18 cellular contexts compared by ENCODE assay signal in genomic region chr9:97831843-97832636, GRCh38. TPM values are rescaled to one million over a fixed set of nuclear protein-coding genes. Genes with fewer than 3 reads are reported as not detected.
DNase-seq lines count a peak whose midpoint lies in the region; ATAC-seq, FAIRE-seq and TF ChIP-seq lines count a peak whose summit lies in the region.
"Had no signal": no experiment of that assay in that cellular context is flagged by ENCODE, and none has a peak within 500 bp of the region (broad histone marks: within the 10 kb centered on the region; RNA-seq: fewer than 3 reads in every experiment).

No MANE protein-coding gene starts in this region.

- no peak overlapping the region for H3K14ac ChIP-seq in H1 (ENCODE audit: insufficient read length)

- H3K27me3 ChIP-seq in HUES64 (ENCODE audit: insufficient read depth, low read length): peaks cover 34% of the 10 kb centered on the region
- peaks cover 0 to 6% (median under 1%) of the 10 kb centered on the region in 4 experiments; a peak in 1 of 7 replicates for H3K27me3 ChIP-seq in H1 (replicated peaks in 1 of 4; ENCODE audit: control insufficient read depth in 3 of 4, extremely low read depth in 1 of 4, insufficient read depth in 3 of 4, low read length in 3 of 4)
- no peaks in the 10 kb centered on the region for H3K27me3 ChIP-seq in thyroid gland
- H3K27me3 ChIP-seq in gastroesophageal sphincter: peaks cover 33% of the 10 kb centered on the region
- H3K27me3 ChIP-seq: body of pancreas, uterus had no signal

- WGBS in HUES64: 52% methylated on average over 10 of the region's 10 CpGs
- WGBS in H1 (ENCODE audit: extremely low coverage in 1 of 2, insufficient coverage in 1 of 2, insufficient read length in 1 of 2, insufficient replicate concordance in 2 of 2, low coverage in 1 of 2, low lambda C conversion rate in 2 of 2, missing lambda C conversion rate in 1 of 2), 2 experiments: 52 to 100% methylated on average over 1 to 9 of the region's 10 CpGs
- 35 to 41% methylated on average over 10 of the region's 10 CpGs for WGBS in thyroid gland, 2 donors
- WGBS in gastroesophageal sphincter (ENCODE audit: low coverage in 1 of 2), 2 donors: 28 to 33% methylated on average over 7 to 10 of the region's 10 CpGs

- H2AK5ac ChIP-seq in H1 (ENCODE audit: low read depth, low read length): no peak overlapping the region

- H4K91ac ChIP-seq in H1 (replicated peaks; ENCODE audit: insufficient read length, low read length): no peak overlapping the region

- POLR2A ChIA-PET in OCI-LY7 (lab: Charles Lee) (no interaction called here), H1 (lab: Charles Lee; ENCODE audit: partially characterized antibody) (no interaction called here)

- H3K9ac ChIP-seq in HUES64 (ENCODE audit: low read depth, low read length): no peak overlapping the region
- no peak overlapping the region for H3K9ac ChIP-seq in H1 (replicated peaks in 1 of 4; ENCODE audit: extremely low read depth in 1 of 4, low read depth in 3 of 4, low read length in 3 of 4)

- H3K9me2 ChIP-seq in OCI-LY7 (ENCODE audit: insufficient read depth, low read length): no peaks in the 10 kb centered on the region

- no peak overlapping the region for H3K56ac ChIP-seq in H1 (replicated peaks; ENCODE audit: insufficient read length, low read depth, low read length)

- CTCF ChIA-PET in OCI-LY7 (lab: Charles Lee; ENCODE audit: unreplicated experiment): no interaction called here
- CTCF ChIA-PET in H1 (lab: Charles Lee; ENCODE audit: partially characterized antibody): interaction anchor here (1.1 to 1.2 kb wide), 2 partner anchors 11 to 135 kb away, joined by 3 to 4 read pairs; partner anchors contain the start of gene XPA

- no peaks in the 10 kb centered on the region for H3K79me2 ChIP-seq in OCI-LY7 (ENCODE audit: insufficient read depth, low read depth, low read length)
- H3K79me2 ChIP-seq in H1 (ENCODE audit: control insufficient read depth in 1 of 2, insufficient read depth in 2 of 2, low read length in 2 of 2): no peaks in the 10 kb centered on the region

- peak; percentile 45 for DNase-seq in OCI-LY7 (ENCODE audit: low spot score)
- DNase-seq in H1 (ENCODE audit: low read depth in 1 of 2, low spot score in 2 of 2): no peak
- DNase-seq in thyroid gland: peak in 1 of 2 donors; percentile 26
- DNase-seq in NCI-H748 (lab: John Stamatoyannopoulos, UW; ENCODE audit: unreplicated experiment): no peak
- DNase-seq: body of pancreas, esophagus squamous epithelium, posterior cingulate gyrus, uterus had no signal

- H2AFZ ChIP-seq in OCI-LY7 (ENCODE audit: low read length): peak overlapping the region; percentile 64; the same call in 1 of the 2 replicates
- H2AFZ ChIP-seq in H1 (ENCODE audit: low read length): no peak overlapping the region

- H3K18ac ChIP-seq in H1 (ENCODE audit: extremely low read depth, low read length): peak overlapping the region; percentile 25; the same call in 1 of the 2 replicates

- no peak for FAIRE-seq in H1 (lab: Jason Lieb, UNC)

- TF ChIP-seq CTCF in OCI-LY7 (conservative IDR thresholded peaks at IDR 0.05; ENCODE audit: low read length) (no peak), H1 (IDR thresholded peaks at IDR 0.05; ENCODE audit: control extremely low read depth in 1 of 3, insufficient read depth in 1 of 3, low read depth in 1 of 3, low read length in 3 of 3) (no peak), thyroid gland (IDR thresholded peaks at IDR 0.05) (no peak), gastroesophageal sphincter (IDR thresholded peaks at IDR 0.05) (no peak)

- no peak overlapping the region for H3K4ac ChIP-seq in H1 (replicated peaks; ENCODE audit: insufficient read length, low read depth, low read length)

- no peak for TF ChIP-seq RAD21 in H1 (IDR thresholded peaks at IDR 0.05 in 1 of 2, conservative IDR thresholded peaks at IDR 0.05 in 1 of 2; ENCODE audit: low read depth in 2 of 2, low read length in 2 of 2)

- no TSS peak for BruUV-seq in OCI-LY7 (replicated peaks; lab: Mats Ljungman, UMichigan)

- no peaks in the 10 kb centered on the region for H3K36me3 ChIP-seq in HUES64 (ENCODE audit: insufficient read depth, low read length)
- no peaks in the 10 kb centered on the region for H3K36me3 ChIP-seq in OCI-LY7 (ENCODE audit: insufficient read depth, low read length)
- no peaks in the 10 kb centered on the region for H3K36me3 ChIP-seq in H1 (ENCODE audit: control insufficient read depth in 2 of 4, insufficient read depth in 4 of 4, low read length in 3 of 4)
- H3K36me3 ChIP-seq in thyroid gland: no peaks in the 10 kb centered on the region
- no peaks in the 10 kb centered on the region for H3K36me3 ChIP-seq in gastroesophageal sphincter
- H3K36me3 ChIP-seq: esophagus squamous epithelium, heart left ventricle, SJSA1, uterus had no signal

- H3K4me3 ChIP-seq in HUES64 (ENCODE audit: low read length): peak overlapping the region; percentile 39
- no peak overlapping the region for H3K4me3 ChIP-seq in OCI-LY7 (ENCODE audit: low read depth, low read length, poor library complexity, severe bottlenecking)
- peak overlapping the region in 2 of 4 experiments; percentile 3 to 48; a peak in 2 of 8 replicates for H3K4me3 ChIP-seq in H1 (ENCODE audit: extremely low read depth in 1 of 4, insufficient read depth in 2 of 4, low read depth in 3 of 4, low read length in 4 of 4)
- peak overlapping the region in 1 of 3 donors; percentile 13 for H3K4me3 ChIP-seq in thyroid gland (replicated peaks in 1 of 3)
- H3K4me3 ChIP-seq in gastroesophageal sphincter: no peak overlapping the region
- H3K4me3 ChIP-seq: body of pancreas, esophagus squamous epithelium, heart left ventricle, SJSA1, uterus had no signal

- no peaks in the 10 kb centered on the region for H3K79me1 ChIP-seq in H1 (ENCODE audit: low read depth, low read length)

- intact Hi-C loops in OCI-LY7 (cut with micrococcal nuclease; ENCODE audit: unreplicated experiment): no loop called here
- intact Hi-C loops in thyroid gland (cut with DNase I): no loop called here

- no peaks in the 10 kb centered on the region for H4K20me1 ChIP-seq in OCI-LY7 (ENCODE audit: insufficient read depth, low read length)
- H4K20me1 ChIP-seq in H1 (replicated peaks in 1 of 2; ENCODE audit: control insufficient read depth in 1 of 2, insufficient read depth in 2 of 2, low read length in 2 of 2): no peaks in the 10 kb centered on the region

- no peak overlapping the region for H2BK120ac ChIP-seq in H1 (replicated peaks; ENCODE audit: low read depth, low read length)

- H3K23ac ChIP-seq in H1 (ENCODE audit: insufficient read length): no peak overlapping the region

- H2BK5ac ChIP-seq in H1 (ENCODE audit: low read depth, low read length): no peak overlapping the region

- no peak overlapping the region for H4K8ac ChIP-seq in H1 (ENCODE audit: extremely low read depth, insufficient read depth, low read length)

- H2BK15ac ChIP-seq in H1 (ENCODE audit: low read length): no peak overlapping the region

- H3K23me2 ChIP-seq in H1 (ENCODE audit: low read depth, low read length): peaks cover 1% of the 10 kb centered on the region; the same call in 1 of the 2 replicates

- H3K9me3 ChIP-seq in HUES64 (ENCODE audit: insufficient read depth, low read depth, low read length): no peaks in the 10 kb centered on the region
- H3K9me3 ChIP-seq in OCI-LY7 (ENCODE audit: low read length): no peaks in the 10 kb centered on the region
- H3K9me3 ChIP-seq in H1 (ENCODE audit: insufficient read depth in 2 of 2, low read depth in 1 of 2, low read length in 1 of 2): no peaks in the 10 kb centered on the region
- H3K9me3 ChIP-seq in thyroid gland: no peaks in the 10 kb centered on the region
- no peaks in the 10 kb centered on the region for H3K9me3 ChIP-seq in gastroesophageal sphincter
- H3K9me3 ChIP-seq: body of pancreas, esophagus squamous epithelium, heart left ventricle, SJSA1, uterus had no signal

- no peak overlapping the region for H4K5ac ChIP-seq in H1 (ENCODE audit: insufficient read length, low read depth, low read length)

- no peak overlapping the region for H3K4me2 ChIP-seq in OCI-LY7 (ENCODE audit: low read length)
- peak overlapping the region; percentile 55 to 67 for H3K4me2 ChIP-seq in H1 (ENCODE audit: insufficient read depth in 1 of 2, low read depth in 2 of 2, low read length in 2 of 2)

- ATAC-seq in GM21526 (IDR thresholded peaks at IDR 0.05; ENCODE audit: low FRiP score, unreplicated experiment): no peak
- no peak for ATAC-seq in gastroesophageal sphincter

- no peak for TF ChIP-seq EP300 in H1 (IDR thresholded peaks at IDR 0.05; ENCODE audit: borderline replicate concordance in 1 of 2, low read depth in 2 of 2, low read length in 2 of 2)
- no peak for TF ChIP-seq EP300 in gastroesophageal sphincter (IDR thresholded peaks at IDR 0.05)

- H2BK20ac ChIP-seq in H1 (ENCODE audit: low read length): no peak overlapping the region

- no peak overlapping the region for H2BK12ac ChIP-seq in H1 (ENCODE audit: low read depth, low read length)

- TF ChIP-seq POLR2A in H1 (IDR thresholded peaks at IDR 0.05; ENCODE audit: control extremely low read depth in 1 of 2, low read depth in 2 of 2, low read length in 2 of 2) (no peak), thyroid gland (IDR thresholded peaks at IDR 0.05) (no peak), gastroesophageal sphincter (IDR thresholded peaks at IDR 0.05) (no peak)

- peaks cover 11% of the 10 kb centered on the region for H3K4me1 ChIP-seq in HUES64 (ENCODE audit: insufficient read depth, low read length)
- peaks cover 8% of the 10 kb centered on the region for H3K4me1 ChIP-seq in OCI-LY7 (ENCODE audit: insufficient read depth, low read length, poor library complexity, severe bottlenecking)
- H3K4me1 ChIP-seq in H1 (replicated peaks in 1 of 4; ENCODE audit: control insufficient read depth in 3 of 4, insufficient read depth in 4 of 4, low read length in 3 of 4): peaks cover 0 to 13% (median 8%) of the 10 kb centered on the region in 4 experiments; a peak in 4 of 7 replicates
- peaks cover 33 to 37% of the 10 kb centered on the region in 2 donors for H3K4me1 ChIP-seq in thyroid gland
- H3K4me1 ChIP-seq in gastroesophageal sphincter: no peaks in the 10 kb centered on the region
- H3K4me1 ChIP-seq: SJSA1, uterus had no signal

- H3K27ac ChIP-seq in HUES64 (ENCODE audit: low read depth, low read length): no peak overlapping the region
- no peak overlapping the region for H3K27ac ChIP-seq in OCI-LY7 (ENCODE audit: low read depth, low read length, poor library complexity, severe bottlenecking)
- H3K27ac ChIP-seq in H1 (ENCODE audit: low read depth, low read length): no peak overlapping the region
- peak overlapping the region; percentile 54 to 72 (median 66) for H3K27ac ChIP-seq in thyroid gland
- H3K27ac ChIP-seq in gastroesophageal sphincter: no peak overlapping the region
- H3K27ac ChIP-seq: C4-2B, esophagus squamous epithelium, heart left ventricle, SJSA1, uterus, VCaP had no signal

RNA-seq across cellular contexts. Expression of gene FOXE1, which starts 21.0 kb away (rescaled TPM):
- not detected for polyA plus RNA-seq in HUES64 (2013, experiment 1 of 2)
- polyA plus RNA-seq in HUES64 (2013, experiment 2 of 2): not detected
- not detected in 2 replicates for total RNA-seq in OCI-LY7 (2014; rRNA removed; shearing (Covaris generic))
- total RNA-seq in OCI-LY7 (2022) (not detected in 2 replicates), thyroid gland (100 to 1,000 TPM; 405 to 748 (median 454) TPM), gastroesophageal sphincter (under 1 TPM in 2 of 4 donors, not detected in 2; 0.08 to 0.79 TPM)
- total RNA-seq in H1 (2021; fragmentation: NEBNext Ultra II Directional; extraction: Animal tissue kit (Norgen Biotek cat#: 25700)): not detected in 2 replicates
- polyA plus RNA-seq in H1 (2011; rRNA removed): 0.03 TPM in 2 replicates
- 0.03 TPM for polyA plus RNA-seq in H1 (2011; cell fraction: cytosol; rRNA removed)
- polyA plus RNA-seq in H1 (2011; cell fraction: nucleus; rRNA removed): not detected
- not detected in 4 replicates for polyA plus RNA-seq in H1 (2012, experiment 1 of 2)
- polyA plus RNA-seq in H1 (2012, experiment 2 of 2): 0.07 TPM
- polyA plus RNA-seq in H1 (2013, experiment 1 of 2): 0.04 TPM
- polyA plus RNA-seq in H1 (2013, experiment 2 of 2): 0.04 TPM
- polyA minus RNA-seq in H1 (2011; rRNA and poly(A)+ RNA removed): 0.03 and 0.05 TPM in 2 replicates
- not detected for polyA minus RNA-seq in H1 (2011; cell fraction: cytosol; rRNA and poly(A)+ RNA removed)
- not detected for polyA minus RNA-seq in H1 (2011; cell fraction: nucleus; rRNA and poly(A)+ RNA removed)
- total RNA-seq: body of pancreas, heart left ventricle, MCF 10A, mucosa of gallbladder, smooth muscle cell, uterus had no signal
- polyA plus RNA-seq: heart left ventricle, smooth muscle cell had no signal

Comparison
In these comparisons a context has a peak if more than half of its experiments do, and no peak if none do; other contexts are left out.
1. H3K27ac ChIP-seq: peak in thyroid gland (3 of 3); none in HUES64 (single experiment), OCI-LY7 (single experiment), H1 (single experiment) and gastroesophageal sphincter (0 of 4).
2. RNA of gene FOXE1, which starts 21.0 kb away (total RNA-seq): 405 to 748 TPM in thyroid gland; 0.08 to 0.79 TPM in gastroesophageal sphincter, not detected in H1 and not detected in OCI-LY7; every median in the first group is over 100 times any median in the second.